Comparison of ENCODE assay signal across 13 cellular contexts in genomic region chr5:95836544-95836943, GRCh38. TPM values are rescaled to one million over a fixed set of nuclear protein-coding genes. Genes with fewer than 3 reads are reported as not detected.
DNase-seq lines count a peak whose midpoint lies in the region; ATAC-seq, FAIRE-seq and TF ChIP-seq lines count a peak whose summit lies in the region.
"Had no signal": no experiment of that assay in that cellular context is flagged by ENCODE, and none has a peak within 500 bp of the region (broad histone marks: within the 10 kb centered on the region; RNA-seq: fewer than 3 reads in every experiment).

No MANE protein-coding gene starts in this region.

- H3K4me3 ChIP-seq in endothelial cell of umbilical vein (replicated peaks in 1 of 3; ENCODE audit: insufficient read depth in 1 of 3, low read depth in 1 of 3, low read length in 3 of 3) (no peak overlapping the region), subcutaneous abdominal adipose tissue (ENCODE audit: low read depth in 1 of 5, low read length in 5 of 5) (no peak overlapping the region)
- H3K4me3 ChIP-seq: cardiac muscle cell, hepatocyte had no signal

- TF ChIP-seq POLR2A in endothelial cell of umbilical vein (IDR thresholded peaks at IDR 0.05; ENCODE audit: low read depth, low read length) = no peak

- DNase-seq in activated T-cell treated with anti-CD3 and anti-CD28 coated beads, Interleukin-2, amount 50 U/mL, for 24 hours = no peak
- no peak for DNase-seq in activated T-cell treated with anti-CD3 and anti-CD28 coated beads for 4 hours
- peak; percentile 44 for DNase-seq in endothelial cell of umbilical vein (ENCODE audit: low read depth, low spot score)
- DNase-seq in NCI-H2227 (lab: John Stamatoyannopoulos, UW; ENCODE audit: unreplicated experiment) = no peak
- DNase-seq in SW 1271 (lab: John Stamatoyannopoulos, UW) = no peak
- DNase-seq: BE2C, NCI-H748 treated with DMSO at 0.1 percent for 48 hours, WERI-Rb-1 had no signal

- H3K9ac ChIP-seq in endothelial cell of umbilical vein (replicated peaks; ENCODE audit: extremely low read depth, insufficient read depth, low read length) = no peak overlapping the region
- peak overlapping the region in 1 of 5 donors; percentile 60 for H3K9ac ChIP-seq in subcutaneous abdominal adipose tissue (ENCODE audit: low read length in 5 of 5)

- peak; percentile 68 for FAIRE-seq in endothelial cell of umbilical vein (lab: Jason Lieb, UNC)

- H3K4me1 ChIP-seq in endothelial cell of umbilical vein (ENCODE audit: control insufficient read depth, extremely low read depth, insufficient read depth, low read length) (peaks cover 21% of the 10 kb centered on the region), subcutaneous abdominal adipose tissue (ENCODE audit: control insufficient read depth in 5 of 5, insufficient read depth in 5 of 5, low read length in 5 of 5) (peaks cover 0 to 32% (median 28%) of the 10 kb centered on the region in 5 donors)
- H3K4me1 ChIP-seq: BE2C had no signal

- no peak overlapping the region for H2AFZ ChIP-seq in endothelial cell of umbilical vein (ENCODE audit: low read depth, low read length)
- H2AFZ ChIP-seq: hepatocyte had no signal

- H3K9me3 ChIP-seq in endothelial cell of umbilical vein (replicated peaks; ENCODE audit: control insufficient read depth, insufficient read depth, low read length) (no peaks in the 10 kb centered on the region), subcutaneous abdominal adipose tissue (ENCODE audit: control insufficient read depth in 5 of 5, low read length in 5 of 5) (no peaks in the 10 kb centered on the region)
- H3K9me3 ChIP-seq: BE2C had no signal

- H3K27me3 ChIP-seq in endothelial cell of umbilical vein (ENCODE audit: control insufficient read depth in 2 of 2, insufficient read depth in 2 of 2, low read length in 2 of 2) (no peaks in the 10 kb centered on the region), subcutaneous abdominal adipose tissue (ENCODE audit: control insufficient read depth in 5 of 5, insufficient read depth in 4 of 5, low read length in 5 of 5) (no peaks in the 10 kb centered on the region)
- H3K27me3 ChIP-seq: BE2C, cardiac muscle cell, hepatocyte had no signal

- no TSS peak for BruUV-seq in endothelial cell of umbilical vein (replicated peaks; lab: Mats Ljungman, UMichigan)

- H3K27me3 Mint-ChIP-seq in activated T-cell treated with anti-CD3 and anti-CD28 coated beads, Interleukin-2, amount 50 U/mL, for 24 hours = no peaks in the 10 kb centered on the region

- H3K79me2 ChIP-seq in endothelial cell of umbilical vein (ENCODE audit: control insufficient read depth, insufficient read depth, low read length) = no peaks in the 10 kb centered on the region

- dilution Hi-C loops in endothelial cell of umbilical vein (cut with MboI; ENCODE audit: extremely low pct_ligation_motif_present, low sequenced_read_pairs) = loop anchor here (25.0 kb wide), 1 partner anchor 199 kb away; the partner anchor contains the start of gene RFESD

- POLR2A ChIA-PET in endothelial cell of umbilical vein (lab: Charles Lee) = no interaction called here

- ATAC-seq in HG03432 (IDR thresholded peaks at IDR 0.05; ENCODE audit: unreplicated experiment) (peak; percentile 13), HG02571 (IDR thresholded peaks at IDR 0.05; ENCODE audit: unreplicated experiment) (no peak)

- H3K4me3 Mint-ChIP-seq in activated T-cell treated with anti-CD3 and anti-CD28 coated beads, Interleukin-2, amount 50 U/mL, for 24 hours = no peak overlapping the region

- H3K4me2 ChIP-seq in endothelial cell of umbilical vein (ENCODE audit: insufficient read depth, low read length) = peak overlapping the region; percentile 84

- H3K4me1 Mint-ChIP-seq in activated T-cell treated with anti-CD3 and anti-CD28 coated beads, Interleukin-2, amount 50 U/mL, for 24 hours (ENCODE audit: low read depth) = peaks cover 51% of the 10 kb centered on the region

- H3K36me3 Mint-ChIP-seq in activated T-cell treated with anti-CD3 and anti-CD28 coated beads, Interleukin-2, amount 50 U/mL, for 24 hours (ENCODE audit: low read depth) = no peaks in the 10 kb centered on the region

- CTCF ChIA-PET in endothelial cell of umbilical vein (lab: Charles Lee) = interaction anchor here (0.8 to 4.3 kb wide), 6 partner anchors 8 to 172 kb away, joined by 3 to 25 read pairs (median 9); partner anchors contain the start of gene GLRX

- no peaks in the 10 kb centered on the region for H3K9me1 ChIP-seq in endothelial cell of umbilical vein (replicated peaks; ENCODE audit: control insufficient read depth, extremely low read depth, insufficient read depth, low read length)

- no peaks in the 10 kb centered on the region for H3K9me3 Mint-ChIP-seq in activated T-cell treated with anti-CD3 and anti-CD28 coated beads, Interleukin-2, amount 50 U/mL, for 24 hours

- H3K36me3 ChIP-seq in endothelial cell of umbilical vein (ENCODE audit: control insufficient read depth in 2 of 2, extremely low read depth in 1 of 2, insufficient read depth in 2 of 2, low read length in 2 of 2) = no peaks in the 10 kb centered on the region
- no peaks in the 10 kb centered on the region for H3K36me3 ChIP-seq in subcutaneous abdominal adipose tissue (ENCODE audit: control insufficient read depth in 5 of 5, insufficient read depth in 5 of 5, low read length in 5 of 5)
- H3K36me3 ChIP-seq: BE2C, cardiac muscle cell, WERI-Rb-1 had no signal

- intact Hi-C loops in endothelial cell of umbilical vein (cut with micrococcal nuclease) = loop anchor here (5.0 kb wide), 1 partner anchor 104 kb away; the partner anchor contains the start of gene RHOBTB3

- TF ChIP-seq CTCF in endothelial cell of umbilical vein (IDR thresholded peaks at IDR 0.05; ENCODE audit: extremely low read depth in 1 of 2, insufficient read depth in 1 of 2, low read depth in 1 of 2, low read length in 2 of 2) = no peak

- no peaks in the 10 kb centered on the region for H4K20me1 ChIP-seq in endothelial cell of umbilical vein (replicated peaks; ENCODE audit: control insufficient read depth, extremely low read depth, insufficient read depth, low read length)

- H3K27ac ChIP-seq in endothelial cell of umbilical vein (ENCODE audit: insufficient read depth, low read depth, low read length) (no peak overlapping the region), subcutaneous abdominal adipose tissue (ENCODE audit: low read depth, low read length) (peak overlapping the region; percentile 75)
- H3K27ac ChIP-seq: cardiac muscle cell, hepatocyte, WERI-Rb-1 had no signal

- peak overlapping the region; percentile 96 for H3K27ac Mint-ChIP-seq in activated T-cell treated with anti-CD3 and anti-CD28 coated beads, Interleukin-2, amount 50 U/mL, for 24 hours

TF ChIP-seq in endothelial cell of umbilical vein, 7 proteins besides CTCF, POLR2A, EP300 and RAD21:
- TF ChIP-seq POLR2AphosphoS5 (IDR thresholded peaks at IDR 0.05; ENCODE audit: insufficient read depth, low read depth, low read length) (no peak), FOS (IDR thresholded peaks at IDR 0.05; ENCODE audit: borderline replicate concordance, insufficient read depth, low read length) (peak; percentile 3), MYC (IDR thresholded peaks at IDR 0.05; ENCODE audit: low read depth, low read length) (no peak), EZH2 (IDR thresholded peaks at IDR 0.05; ENCODE audit: borderline replicate concordance, low read depth, low read length, severe bottlenecking) (no peak)
- TF ChIP-seq, protein P1, sequence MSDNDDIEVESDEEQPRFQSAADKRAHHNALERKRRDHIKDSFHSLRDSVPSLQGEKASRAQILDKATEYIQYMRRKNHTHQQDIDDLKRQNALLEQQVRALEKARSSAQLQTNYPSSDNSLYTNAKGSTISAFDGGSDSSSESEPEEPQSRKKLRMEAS (IDR thresholded peaks at IDR 0.05; ENCODE audit: insufficient read depth, insufficient read length) = no peak

RNA-seq across cellular contexts. Expression of gene GLRX, which starts 14.0 kb away (rescaled TPM):
- total RNA-seq in endothelial cell of umbilical vein = 13.3 and 14.2 TPM in 2 replicates
- polyA plus RNA-seq in endothelial cell of umbilical vein = 25.3 and 40.3 TPM in 2 replicates
- 38.3 and 39.9 TPM in 2 replicates for polyA plus RNA-seq in endothelial cell of umbilical vein (2011; cell fraction: cytosol; rRNA removed)
- 15.2 and 17.1 TPM in 2 replicates for polyA plus RNA-seq in endothelial cell of umbilical vein (2011; cell fraction: nucleus; rRNA removed)
- 53.5 and 55.3 TPM in 2 replicates for polyA plus RNA-seq in endothelial cell of umbilical vein (2012)
- polyA minus RNA-seq in endothelial cell of umbilical vein = 25.6 and 34.3 TPM in 2 replicates
- 3.8 TPM for polyA minus RNA-seq in endothelial cell of umbilical vein (2011; cell fraction: cytosol; rRNA and poly(A)+ RNA removed)
- polyA minus RNA-seq in endothelial cell of umbilical vein (2011; cell fraction: nucleus; rRNA and poly(A)+ RNA removed) = 10.3 and 14.7 TPM in 2 replicates
